12 cellular contexts compared by ENCODE assay signal in genomic region chr4:76459291-76459723, GRCh38. TPM values are rescaled to one million over a fixed set of nuclear protein-coding genes. Genes with fewer than 3 reads are reported as not detected.
DNase-seq lines count a peak whose midpoint lies in the region; ATAC-seq and TF ChIP-seq lines count a peak whose summit lies in the region.
"Had no signal": no experiment of that assay in that cellular context is flagged by ENCODE, and none has a peak within 500 bp of the region (broad histone marks: within the 10 kb centered on the region; RNA-seq: fewer than 3 reads in every experiment).

No MANE protein-coding gene starts in this region.

- H3K4me1 ChIP-seq in H9 (ENCODE audit: insufficient read depth, low read length), result peaks cover 4% of the 10 kb centered on the region; the same call in 1 of the 2 replicates

- peak overlapping the region; percentile 56; the same call in 1 of the 2 replicates for H3K14ac ChIP-seq in H9 (ENCODE audit: insufficient read depth, low read length)

- H3K56ac ChIP-seq in H9 (ENCODE audit: insufficient read length, low read depth, low read length), result no peak overlapping the region

- no peak overlapping the region; the same call in 1 of the 2 replicates for H3K4ac ChIP-seq in H9 (ENCODE audit: low read depth, low read length)

- CTCF ChIA-PET in MCF 10A (lab: Yijun Ruan, JAX), result interaction anchor here (0.6 to 1.9 kb wide), 4 partner anchors 10 to 1128 kb away, joined by 3 to 5 read pairs (median 3); no protein-coding TSS in a partner anchor

- H3K23ac ChIP-seq in H9 (ENCODE audit: insufficient read length, low read depth, low read length), result peak overlapping the region; percentile 84

- peak overlapping the region; percentile 86 for H2BK5ac ChIP-seq in H9 (ENCODE audit: insufficient read length, low read length)

- H3K79me2 ChIP-seq in H9 (ENCODE audit: insufficient read depth, low read length), result no peaks in the 10 kb centered on the region

- H2BK15ac ChIP-seq in H9 (ENCODE audit: low read depth, low read length), result no peak overlapping the region

- peak overlapping the region; percentile 85 for H4K5ac ChIP-seq in H9 (ENCODE audit: insufficient read length, low read depth, low read length)

- peak overlapping the region; percentile 50 for H3K9ac ChIP-seq in H9 (ENCODE audit: extremely low read depth, insufficient read length, low read length)
- H3K9ac ChIP-seq: KMS-11 had no signal

- H3K27me3 Mint-ChIP-seq in H9 (ENCODE audit: low read depth), result no peaks in the 10 kb centered on the region
- H3K27me3 Mint-ChIP-seq in MCF 10A (ENCODE audit: insufficient read depth, unreplicated experiment), result no peaks in the 10 kb centered on the region
- H3K27me3 Mint-ChIP-seq in CD14-positive monocyte (ENCODE audit: low read depth in 3 of 3), result no peaks in the 10 kb centered on the region

- H3K9me3 Mint-ChIP-seq in H9 (peaks cover 17 to 28% of the 10 kb centered on the region in 2 experiments), MCF 10A (ENCODE audit: unreplicated experiment) (peaks cover 9% of the 10 kb centered on the region), CD14-positive monocyte (peaks cover 12 to 22% (median 16%) of the 10 kb centered on the region in 7 donors)

- peaks cover 14% of the 10 kb centered on the region for H3K9me3 ChIP-seq in H9 (ENCODE audit: control insufficient read depth, low read depth, low read length)

- H2BK12ac ChIP-seq in H9 (ENCODE audit: insufficient read length, low read depth, low read length), result peak overlapping the region; percentile 71

- peaks cover 34 to 37% of the 10 kb centered on the region in 2 experiments for H3K4me1 Mint-ChIP-seq in H9
- H3K4me1 Mint-ChIP-seq in MCF 10A (ENCODE audit: insufficient read depth, unreplicated experiment), result peaks cover 19% of the 10 kb centered on the region
- H3K4me1 Mint-ChIP-seq in CD14-positive monocyte, result no peaks in the 10 kb centered on the region

- ATAC-seq in sciatic nerve (peak; percentile 57), GM19023 (IDR thresholded peaks at IDR 0.05; ENCODE audit: unreplicated experiment) (no peak), GM21515 (IDR thresholded peaks at IDR 0.05; ENCODE audit: unreplicated experiment) (no peak)
- ATAC-seq: activated CD8-positive, alpha-beta T cell treated with anti-CD3 and anti-CD28 coated beads, Interleukin-2, amount 10 ng/mL, durations not matched to agents 7 days and 5 days had no signal

- peak; percentile 80 for DNase-seq in H9
- peak; percentile 47 for DNase-seq in MCF 10A (ENCODE audit: unreplicated experiment)
- DNase-seq in iPS DF 19.7 (ENCODE audit: low read depth, low spot score), result peak; percentile 96
- DNase-seq in sciatic nerve (ENCODE audit: low spot score), result no peak
- DNase-seq in KBM-7, result no peak
- DNase-seq in CD14-positive monocyte (ENCODE audit: low spot score), result no peak
- DNase-seq: activated CD8-positive, alpha-beta T cell treated with anti-CD3 and anti-CD28 coated beads, Interleukin-2, amount 10 ng/mL, durations not matched to agents 7 days and 5 days; effector memory CD4-positive, alpha-beta T cell; ovary had no signal

- H2AK5ac ChIP-seq in H9 (ENCODE audit: insufficient read length, low read length), result peak overlapping the region; percentile 9

- H3K36me3 Mint-ChIP-seq in H9 (ENCODE audit: insufficient read depth in 1 of 3, low read depth in 3 of 3) (peaks cover 18 to 29% (median 22%) of the 10 kb centered on the region in 3 experiments), MCF 10A (ENCODE audit: insufficient read depth, unreplicated experiment) (no peaks in the 10 kb centered on the region), CD14-positive monocyte (no peaks in the 10 kb centered on the region)

- in situ Hi-C loops in KBM-7 (cut with MboI; ENCODE audit: low pct_unique_long_range_greater_than_20kb, low sequenced_read_pairs), result no loop called here

- POLR2A ChIA-PET in MCF 10A (lab: Yijun Ruan, JAX), result interaction anchor here (0.7 to 2.2 kb wide), 11 partner anchors 8 to 128 kb away, joined by 3 to 24 read pairs (median 4); partner anchors contain the start of gene SHROOM3

- no peak overlapping the region for H4K8ac ChIP-seq in H9 (replicated peaks; ENCODE audit: insufficient read length, low read depth, low read length)

- peak overlapping the region; percentile 86 for H3K18ac ChIP-seq in H9 (ENCODE audit: insufficient read length, low read depth, low read length)

- H4K91ac ChIP-seq in H9 (ENCODE audit: insufficient read length, low read depth, low read length), result no peak overlapping the region

- H4K20me1 ChIP-seq in H9 (ENCODE audit: control insufficient read depth, insufficient read depth, insufficient read length), result no peaks in the 10 kb centered on the region

- no peak overlapping the region for H2AFZ ChIP-seq in H9 (ENCODE audit: low read length)

- peak overlapping the region; percentile 94 for H3T11ph ChIP-seq in H9 (ENCODE audit: low read length)

- BruUV-seq in MCF 10A (replicated peaks; lab: Mats Ljungman, UMichigan), result no TSS peak

- peak overlapping the region; percentile 52 for H3K4me2 ChIP-seq in H9 (ENCODE audit: insufficient read depth, insufficient read length, low read length)
- H3K4me2 ChIP-seq: KMS-11 had no signal

- H3K23me2 ChIP-seq in H9 (ENCODE audit: insufficient read length, low read depth, low read length, poor library complexity, severe bottlenecking), result no peaks in the 10 kb centered on the region

- intact Hi-C loops in MCF 10A (cut with micrococcal nuclease) (no loop called here), sciatic nerve (cut with DNase I) (no loop called here), CD14-positive monocyte (cut with micrococcal nuclease) (no loop called here)

- WGBS in H9 (ENCODE audit: extremely low coverage, insufficient read length, low lambda C conversion rate), result no CpG with 5 or more reads among the region's 11 CpGs

- H3K27ac ChIP-seq in H9 (ENCODE audit: insufficient read length, low read depth, low read length), result peak overlapping the region; percentile 96
- H3K27ac ChIP-seq: KMS-11, ovary had no signal

- H3K4me3 Mint-ChIP-seq in H9 (peak overlapping the region; percentile 18 to 21; a peak in 4 of 5 replicates), MCF 10A (ENCODE audit: unreplicated experiment) (peak overlapping the region; percentile 32), CD14-positive monocyte (no peak overlapping the region)
- H3K4me3 Mint-ChIP-seq: activated CD8-positive, alpha-beta T cell treated with anti-CD3 and anti-CD28 coated beads, Interleukin-2, amount 10 ng/mL, durations not matched to agents 7 days and 5 days had no signal

- H3K27me3 ChIP-seq in H9 (ENCODE audit: insufficient read depth, low read length), result no peaks in the 10 kb centered on the region
- H3K27me3 ChIP-seq: ovary had no signal

- peak overlapping the region; percentile 93 for H2BK120ac ChIP-seq in H9 (ENCODE audit: low read depth, low read length, poor library complexity, severe bottlenecking)

- no peak for TF ChIP-seq CTCF in H9 (conservative IDR thresholded peaks at IDR 0.05)
- no peak for TF ChIP-seq CTCF in MCF 10A (IDR thresholded peaks at IDR 0.05; ENCODE audit: unreplicated experiment)
- no peak for TF ChIP-seq CTCF in CD14-positive monocyte (IDR thresholded peaks at IDR 0.05)

- no peaks in the 10 kb centered on the region for H3K79me1 ChIP-seq in H9 (ENCODE audit: insufficient read depth, low read depth, low read length, poor library complexity, severe bottlenecking)

- peak overlapping the region; percentile 97 for H2BK20ac ChIP-seq in H9 (ENCODE audit: low read depth, low read length, poor library complexity, severe bottlenecking)

- H3K27ac Mint-ChIP-seq in H9 (peak overlapping the region; percentile 47 to 98 (median 97)), MCF 10A (ENCODE audit: low read depth, unreplicated experiment) (peak overlapping the region; percentile 90), CD14-positive monocyte (no peak overlapping the region)
- H3K27ac Mint-ChIP-seq: activated CD8-positive, alpha-beta T cell treated with anti-CD3 and anti-CD28 coated beads, Interleukin-2, amount 10 ng/mL, durations not matched to agents 7 days and 5 days had no signal

RNA-seq across cellular contexts. Expression of gene SHROOM3, which starts 24.3 kb away (rescaled TPM):
- total RNA-seq in H9 (2021) (27.0 and 27.6 TPM in 2 replicates), MCF 10A (2022) (15.7 and 20.7 TPM in 2 replicates), sciatic nerve (46.2 TPM)
- not detected for polyA plus RNA-seq in CD14-positive monocyte
- total RNA-seq: activated CD8-positive, alpha-beta T cell treated with anti-CD3 and anti-CD28 coated beads, Interleukin-2, amount 10 ng/mL, durations not matched to agents 7 days and 5 days had no signal

RNA-seq across cellular contexts. Expression of gene CCDC158, which starts 38.4 kb away (rescaled TPM):
- total RNA-seq in H9 (2021) (0.09 TPM in 1 of 2 replicates, not detected in the other), MCF 10A (2022) (not detected in 2 replicates), sciatic nerve (1.9 TPM)
- not detected for polyA plus RNA-seq in CD14-positive monocyte
- total RNA-seq: activated CD8-positive, alpha-beta T cell treated with anti-CD3 and anti-CD28 coated beads, Interleukin-2, amount 10 ng/mL, durations not matched to agents 7 days and 5 days had no signal

Comparison
In these comparisons a context has a peak if more than half of its experiments do, and no peak if none do; other contexts are left out.
1. DNase-seq: peak in H9 (single experiment), MCF 10A (single experiment) and iPS DF 19.7 (single experiment); none in sciatic nerve (single experiment), KBM-7 (single experiment) and CD14-positive monocyte (single experiment).
2. H3K27ac Mint-ChIP-seq: peak in H9 (3 of 3) and MCF 10A (single experiment); none in CD14-positive monocyte (0 of 7).
3. H3K4me3 Mint-ChIP-seq: peak in H9 (2 of 2) and MCF 10A (single experiment); none in CD14-positive monocyte (0 of 2).